10 cellular contexts compared by ENCODE assay signal in the genomic region with DNA sequence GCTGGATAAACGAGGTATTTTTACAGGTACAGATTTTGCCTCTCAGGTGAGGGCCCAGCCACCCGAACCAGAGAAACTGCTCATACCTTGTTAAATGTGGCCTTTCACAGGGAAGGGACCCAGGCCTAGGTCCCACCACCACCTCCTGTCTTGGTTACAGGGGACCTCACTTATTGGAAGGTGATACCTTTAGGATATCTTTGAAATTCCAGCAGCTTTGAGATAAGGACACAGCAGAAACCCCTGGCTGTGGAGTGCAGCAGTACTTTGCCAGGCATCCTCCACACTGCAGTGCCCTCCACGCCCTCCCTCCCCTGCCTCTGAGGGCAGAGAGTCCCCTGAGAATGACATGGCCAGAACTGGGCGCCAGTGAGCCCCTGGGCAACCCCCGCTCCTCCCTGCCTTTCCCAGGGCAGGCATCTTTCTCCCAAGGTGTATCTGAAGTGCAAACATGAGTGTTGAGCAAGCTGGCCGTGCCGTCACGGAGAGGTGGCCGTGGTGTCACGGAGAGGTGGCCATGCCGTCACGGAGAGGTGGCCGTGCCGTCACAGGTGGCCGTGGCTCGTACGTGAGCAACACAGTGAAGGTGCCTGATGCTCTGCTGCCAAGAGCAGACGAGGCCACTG.
DNase-seq lines count a peak whose midpoint lies in the region; ATAC-seq and TF ChIP-seq lines count a peak whose summit lies in the region.
"Had no signal": no experiment of that assay in that cellular context is flagged by ENCODE, and none has a peak within 500 bp of the region (broad histone marks: within the 10 kb centered on the region; RNA-seq: fewer than 3 reads in every experiment).

No MANE protein-coding gene starts in this region.

- TF ChIP-seq CTCF in HL-60 (IDR thresholded peaks at IDR 0.05; ENCODE audit: insufficient read depth, low read length), result no peak

- CTCF ChIA-PET in activated CD8-positive, alpha-beta memory T cell treated with anti-CD3 and anti-CD28 coated beads, Interleukin-2, amount 10 ng/mL, durations not matched to agents 7 days and 5 days (lab: Charles Lee), result interaction anchor here (0.8 to 3.9 kb wide), 16 partner anchors 9 to 102 kb away, joined by 3 to 20 read pairs (median 6); no protein-coding TSS in a partner anchor

- DNase-seq in activated CD8-positive, alpha-beta memory T cell treated with anti-CD3 and anti-CD28 coated beads, Interleukin-2, amount 10 ng/mL, durations not matched to agents 7 days and 5 days, result no peak
- DNase-seq in activated CD8-positive, alpha-beta memory T cell treated with anti-CD3 and anti-CD28 coated beads, Interleukin-2, amount 50 U/mL, for 4 hours, result no peak
- no peak for DNase-seq in HL-60 (ENCODE audit: low read depth in 1 of 2, low spot score in 1 of 2)
- no peak for DNase-seq in central memory CD8-positive, alpha-beta T cell (ENCODE audit: low spot score in 2 of 2)
- no peak for DNase-seq in stimulated activated naive B cell treated with anti-CD40 and anti-IgM and Interleukin-4, amounts not matched to agents 10 μg/mL and 1 μg/mL and 100 μg/mL, for 72 hours
- no peak for DNase-seq in cerebellar cortex (ENCODE audit: low spot score)
- no peak for DNase-seq in EL
- DNase-seq: NCI-H187 had no signal

- H3K9me3 Mint-ChIP-seq in activated CD8-positive, alpha-beta memory T cell treated with anti-CD3 and anti-CD28 coated beads, Interleukin-2, amount 10 ng/mL, durations not matched to agents 7 days and 5 days (ENCODE audit: low read depth), result no peaks in the 10 kb centered on the region
- H3K9me3 Mint-ChIP-seq in central memory CD8-positive, alpha-beta T cell, result no peaks in the 10 kb centered on the region
- no peaks in the 10 kb centered on the region for H3K9me3 Mint-ChIP-seq in stimulated activated naive B cell treated with anti-CD40 and anti-IgM and Interleukin-4, amounts not matched to agents 10 μg/mL and 1 μg/mL and 100 μg/mL, for 72 hours

- H3K27ac Mint-ChIP-seq in activated CD8-positive, alpha-beta memory T cell treated with anti-CD3 and anti-CD28 coated beads, Interleukin-2, amount 10 ng/mL, durations not matched to agents 7 days and 5 days, result peak overlapping the region; percentile 99
- H3K27ac Mint-ChIP-seq in central memory CD8-positive, alpha-beta T cell (ENCODE audit: low read depth), result peak overlapping the region; percentile 76
- peak overlapping the region; percentile 92 for H3K27ac Mint-ChIP-seq in stimulated activated naive B cell treated with anti-CD40 and anti-IgM and Interleukin-4, amounts not matched to agents 10 μg/mL and 1 μg/mL and 100 μg/mL, for 72 hours

- peak; percentile 38 for ATAC-seq in activated CD8-positive, alpha-beta memory T cell treated with anti-CD3 and anti-CD28 coated beads, Interleukin-2, amount 10 ng/mL, durations not matched to agents 7 days and 5 days
- no peak for ATAC-seq in central memory CD8-positive, alpha-beta T cell (replicated peaks; ENCODE audit: extremely low read depth, poor library complexity, severe bottlenecking)
- ATAC-seq in stimulated activated naive B cell treated with anti-CD40 and anti-IgM and Interleukin-4, amounts not matched to agents 10 μg/mL and 1 μg/mL and 100 μg/mL, for 72 hours (replicated peaks), result peak; percentile 28 to 33
- no peak for ATAC-seq in HG02973 (IDR thresholded peaks at IDR 0.05; ENCODE audit: unreplicated experiment)

- peaks cover 80% of the 10 kb centered on the region for H3K36me3 Mint-ChIP-seq in activated CD8-positive, alpha-beta memory T cell treated with anti-CD3 and anti-CD28 coated beads, Interleukin-2, amount 10 ng/mL, durations not matched to agents 7 days and 5 days
- H3K36me3 Mint-ChIP-seq in central memory CD8-positive, alpha-beta T cell (ENCODE audit: insufficient read depth), result peaks cover 11% of the 10 kb centered on the region
- H3K36me3 Mint-ChIP-seq in stimulated activated naive B cell treated with anti-CD40 and anti-IgM and Interleukin-4, amounts not matched to agents 10 μg/mL and 1 μg/mL and 100 μg/mL, for 72 hours, result peaks cover 45 to 66% of the 10 kb centered on the region in 2 donors

- H3K27me3 ChIP-seq in HL-60 (ENCODE audit: insufficient read depth, poor library complexity, severe bottlenecking), result no peaks in the 10 kb centered on the region
- H3K27me3 ChIP-seq: upper lobe of left lung had no signal

- no peaks in the 10 kb centered on the region for H3K27me3 Mint-ChIP-seq in activated CD8-positive, alpha-beta memory T cell treated with anti-CD3 and anti-CD28 coated beads, Interleukin-2, amount 10 ng/mL, durations not matched to agents 7 days and 5 days
- no peaks in the 10 kb centered on the region for H3K27me3 Mint-ChIP-seq in central memory CD8-positive, alpha-beta T cell
- H3K27me3 Mint-ChIP-seq in stimulated activated naive B cell treated with anti-CD40 and anti-IgM and Interleukin-4, amounts not matched to agents 10 μg/mL and 1 μg/mL and 100 μg/mL, for 72 hours, result no peaks in the 10 kb centered on the region

- peak overlapping the region; percentile 40 for H3K4me3 Mint-ChIP-seq in activated CD8-positive, alpha-beta memory T cell treated with anti-CD3 and anti-CD28 coated beads, Interleukin-2, amount 10 ng/mL, durations not matched to agents 7 days and 5 days
- H3K4me3 Mint-ChIP-seq in central memory CD8-positive, alpha-beta T cell, result no peak overlapping the region
- peak overlapping the region in 1 of 2 donors; percentile 18 for H3K4me3 Mint-ChIP-seq in stimulated activated naive B cell treated with anti-CD40 and anti-IgM and Interleukin-4, amounts not matched to agents 10 μg/mL and 1 μg/mL and 100 μg/mL, for 72 hours

- peaks cover 93% of the 10 kb centered on the region for H3K4me1 Mint-ChIP-seq in activated CD8-positive, alpha-beta memory T cell treated with anti-CD3 and anti-CD28 coated beads, Interleukin-2, amount 10 ng/mL, durations not matched to agents 7 days and 5 days
- H3K4me1 Mint-ChIP-seq in central memory CD8-positive, alpha-beta T cell, result peaks cover 40% of the 10 kb centered on the region
- H3K4me1 Mint-ChIP-seq in stimulated activated naive B cell treated with anti-CD40 and anti-IgM and Interleukin-4, amounts not matched to agents 10 μg/mL and 1 μg/mL and 100 μg/mL, for 72 hours, result peaks cover 16 to 32% of the 10 kb centered on the region in 2 donors

- H3K27ac ChIP-seq in HL-60 (replicated peaks), result peak overlapping the region; percentile 60

- no peak overlapping the region for H3K4me3 ChIP-seq in HL-60 (replicated peaks; ENCODE audit: insufficient read depth, low read length)
- H3K4me3 ChIP-seq: upper lobe of left lung had no signal

Comparison
In these comparisons a context has a peak if more than half of its experiments do, and no peak if none do; other contexts are left out.
1. ATAC-seq: peak in activated CD8-positive, alpha-beta memory T cell treated with anti-CD3 and anti-CD28 coated beads, Interleukin-2, amount 10 ng/mL, durations not matched to agents 7 days and 5 days (single experiment) and stimulated activated naive B cell treated with anti-CD40 and anti-IgM and Interleukin-4, amounts not matched to agents 10 μg/mL and 1 μg/mL and 100 μg/mL, for 72 hours (2 of 2); none in central memory CD8-positive, alpha-beta T cell (single experiment) and HG02973 (single experiment).
2. Peak in every context shown above with its lines, with median percentiles within 50 percentile points of each other: H3K27ac Mint-ChIP-seq.